ENCODE assay signal across 30 cellular contexts in genomic region chr1:65541161-65541560, GRCh38.
DNase-seq lines count a peak whose midpoint lies in the region; ATAC-seq, FAIRE-seq and TF ChIP-seq lines count a peak whose summit lies in the region.
"Had no signal": no experiment of that assay in that cellular context is flagged by ENCODE, and none has a peak within 500 bp of the region (broad histone marks: within the 10 kb centered on the region; RNA-seq: fewer than 3 reads in every experiment).

No MANE protein-coding gene starts in this region.

- H3K4me1 ChIP-seq in endothelial cell of umbilical vein (ENCODE audit: control insufficient read depth, extremely low read depth, insufficient read depth, low read length) (peaks cover 15% of the 10 kb centered on the region), Caco-2 (no peaks in the 10 kb centered on the region)
- H3K4me1 ChIP-seq: A549 had no signal

- POLR2A ChIA-PET in endothelial cell of umbilical vein (lab: Charles Lee), result no interaction called here
- POLR2A ChIA-PET in Caco-2 (lab: Charles Lee), result no interaction called here

- no peaks in the 10 kb centered on the region for H3K9me3 Mint-ChIP-seq in Caco-2 (ENCODE audit: unreplicated experiment)
- H3K9me3 Mint-ChIP-seq in activated T-cell treated with anti-CD3 and anti-CD28 coated beads, Interleukin-2, amount 50 U/mL, for 4 hours, result peaks cover 6% of the 10 kb centered on the region

- peak; percentile 36 for DNase-seq in HCEC 1CT
- peak; percentile 14 for DNase-seq in RKO (ENCODE audit: low spot score)
- DNase-seq in endothelial cell of umbilical vein (ENCODE audit: low read depth, low spot score), result no peak
- DNase-seq in renal cortical epithelial cell (ENCODE audit: low read depth), result peak; percentile 38
- DNase-seq in Caco-2, result no peak
- DNase-seq in activated T-cell treated with anti-CD3 and anti-CD28 coated beads, Interleukin-2, amount 50 U/mL, for 4 hours, result no peak
- DNase-seq: C1 segment of cervical spinal cord; CD4-positive, alpha-beta memory T cell; COR-L47; GF-D8; MV-4-11; NCI-H1105; NCI-H146; NCI-H1930; NCI-H2107; NCI-H524; NCI-H774; NK-92 treated with Interleukin-12 subunit alpha and Interleukin-12 subunit beta, amount 100 ng/mL, for 24 hours; PC-9; SHP77 treated with DMSO at 0.1 percent for 48 hours; SK-N-SH; SW 1271 had no signal

- intact Hi-C loops in endothelial cell of umbilical vein (cut with micrococcal nuclease) (no loop called here), Caco-2 (cut with micrococcal nuclease; ENCODE audit: unreplicated experiment) (no loop called here)

- CTCF ChIA-PET in endothelial cell of umbilical vein (lab: Charles Lee), result interaction anchor here (1.2 kb wide), 1 partner anchor 14 kb away, joined by 5 read pairs; no protein-coding TSS in a partner anchor
- CTCF ChIA-PET in Caco-2 (lab: Charles Lee), result no interaction called here

- TF ChIP-seq CTCF in endothelial cell of umbilical vein (IDR thresholded peaks at IDR 0.05; ENCODE audit: extremely low read depth in 1 of 2, insufficient read depth in 1 of 2, low read depth in 1 of 2, low read length in 2 of 2) (no peak), Caco-2 (IDR thresholded peaks at IDR 0.05; ENCODE audit: insufficient read depth in 1 of 2, low read depth in 1 of 2, low read length in 1 of 2, severe bottlenecking in 1 of 2, unreplicated experiment in 1 of 2) (no peak)

- no peak overlapping the region for H3K27ac Mint-ChIP-seq in Caco-2 (ENCODE audit: unreplicated experiment)
- H3K27ac Mint-ChIP-seq: CD4-positive, alpha-beta memory T cell; IgD-negative memory B cell had no signal

- BruUV-seq in endothelial cell of umbilical vein (replicated peaks; lab: Mats Ljungman, UMichigan), result no TSS peak
- BruUV-seq in Caco-2 (replicated peaks; lab: Mats Ljungman, UMichigan), result no TSS peak

- H3K4me3 Mint-ChIP-seq in Caco-2 (ENCODE audit: unreplicated experiment), result no peak overlapping the region
- H3K4me3 Mint-ChIP-seq in activated T-cell treated with anti-CD3 and anti-CD28 coated beads, Interleukin-2, amount 50 U/mL, for 4 hours, result no peak overlapping the region
- H3K4me3 Mint-ChIP-seq: CD4-positive, alpha-beta memory T cell; IgD-negative memory B cell had no signal

- FAIRE-seq in endothelial cell of umbilical vein (lab: Jason Lieb, UNC), result no peak
- FAIRE-seq: A549, GM12891, H1 had no signal

- no peak overlapping the region for H3K4me2 ChIP-seq in endothelial cell of umbilical vein (ENCODE audit: insufficient read depth, low read length)
- H3K4me2 ChIP-seq: A549, KMS-11, PC-9, SK-N-SH had no signal

- no peak for TF ChIP-seq POLR2A in endothelial cell of umbilical vein (IDR thresholded peaks at IDR 0.05; ENCODE audit: low read depth, low read length)

- no peaks in the 10 kb centered on the region for H3K36me3 Mint-ChIP-seq in Caco-2 (ENCODE audit: insufficient read depth, unreplicated experiment)
- H3K36me3 Mint-ChIP-seq in activated T-cell treated with anti-CD3 and anti-CD28 coated beads, Interleukin-2, amount 50 U/mL, for 4 hours (ENCODE audit: insufficient read depth), result no peaks in the 10 kb centered on the region
- H3K36me3 Mint-ChIP-seq: CD4-positive, alpha-beta memory T cell; IgD-negative memory B cell had no signal

- H3K4me3 ChIP-seq in endothelial cell of umbilical vein (replicated peaks in 1 of 3; ENCODE audit: insufficient read depth in 1 of 3, low read depth in 1 of 3, low read length in 3 of 3) (no peak overlapping the region), Caco-2 (ENCODE audit: low read depth, low read length) (no peak overlapping the region)
- H3K4me3 ChIP-seq: A549, PC-9 had no signal

- H2AFZ ChIP-seq in endothelial cell of umbilical vein (ENCODE audit: low read depth, low read length), result no peak overlapping the region
- H2AFZ ChIP-seq: PC-9 had no signal

- H3K27me3 Mint-ChIP-seq in Caco-2 (ENCODE audit: insufficient read depth, unreplicated experiment), result no peaks in the 10 kb centered on the region
- no peaks in the 10 kb centered on the region for H3K27me3 Mint-ChIP-seq in activated T-cell treated with anti-CD3 and anti-CD28 coated beads, Interleukin-2, amount 50 U/mL, for 4 hours (ENCODE audit: low read depth)
- H3K27me3 Mint-ChIP-seq: CD4-positive, alpha-beta memory T cell; IgD-negative memory B cell had no signal

- no peak overlapping the region for H3K9ac ChIP-seq in endothelial cell of umbilical vein (replicated peaks; ENCODE audit: extremely low read depth, insufficient read depth, low read length)
- H3K9ac ChIP-seq: KMS-11, SK-N-SH had no signal

- H3K9me1 ChIP-seq in endothelial cell of umbilical vein (replicated peaks; ENCODE audit: control insufficient read depth, extremely low read depth, insufficient read depth, low read length), result no peaks in the 10 kb centered on the region

- H3K36me3 ChIP-seq in endothelial cell of umbilical vein (ENCODE audit: control insufficient read depth in 2 of 2, extremely low read depth in 1 of 2, insufficient read depth in 2 of 2, low read length in 2 of 2), result no peaks in the 10 kb centered on the region
- H3K36me3 ChIP-seq in Caco-2 (ENCODE audit: control insufficient read depth, insufficient read depth, low read length), result no peaks in the 10 kb centered on the region

- dilution Hi-C loops in endothelial cell of umbilical vein (cut with MboI; ENCODE audit: extremely low pct_ligation_motif_present, low sequenced_read_pairs), result no loop called here

- peaks cover 12% of the 10 kb centered on the region for H3K4me1 Mint-ChIP-seq in Caco-2 (ENCODE audit: low read depth, unreplicated experiment)
- no peaks in the 10 kb centered on the region for H3K4me1 Mint-ChIP-seq in activated T-cell treated with anti-CD3 and anti-CD28 coated beads, Interleukin-2, amount 50 U/mL, for 4 hours (ENCODE audit: low read depth)
- H3K4me1 Mint-ChIP-seq: CD4-positive, alpha-beta memory T cell; IgD-negative memory B cell had no signal

- H3K27ac ChIP-seq in endothelial cell of umbilical vein (ENCODE audit: insufficient read depth, low read depth, low read length), result no peak overlapping the region
- H3K27ac ChIP-seq: A549, HL-60, KMS-11, PC-9, RWPE1 had no signal

- H3K9me3 ChIP-seq in endothelial cell of umbilical vein (replicated peaks; ENCODE audit: control insufficient read depth, insufficient read depth, low read length) (no peaks in the 10 kb centered on the region), Caco-2 (no peaks in the 10 kb centered on the region)
- H3K9me3 ChIP-seq: A549, SK-N-SH had no signal

- H3K79me2 ChIP-seq in endothelial cell of umbilical vein (ENCODE audit: control insufficient read depth, insufficient read depth, low read length), result no peaks in the 10 kb centered on the region

- no peak for ATAC-seq in activated T-cell treated with anti-CD3 and anti-CD28 coated beads, Interleukin-2, amount 50 U/mL, for 4 hours
- ATAC-seq in GM21447 (IDR thresholded peaks at IDR 0.05; ENCODE audit: unreplicated experiment), result no peak
- ATAC-seq: A549 had no signal

- H3K27me3 ChIP-seq in endothelial cell of umbilical vein (ENCODE audit: control insufficient read depth in 2 of 2, insufficient read depth in 2 of 2, low read length in 2 of 2) (no peaks in the 10 kb centered on the region), Caco-2 (replicated peaks; ENCODE audit: control insufficient read depth, insufficient read depth, low read length) (no peaks in the 10 kb centered on the region)

- no peaks in the 10 kb centered on the region for H4K20me1 ChIP-seq in endothelial cell of umbilical vein (replicated peaks; ENCODE audit: control insufficient read depth, extremely low read depth, insufficient read depth, low read length)

TF ChIP-seq in endothelial cell of umbilical vein, 7 proteins besides CTCF, POLR2A, EP300 and RAD21:
- TF ChIP-seq FOS (IDR thresholded peaks at IDR 0.05; ENCODE audit: borderline replicate concordance, insufficient read depth, low read length), result peak; percentile 7
- TF ChIP-seq EZH2 (IDR thresholded peaks at IDR 0.05; ENCODE audit: borderline replicate concordance, low read depth, low read length, severe bottlenecking), result no peak

Comparison
In these comparisons a context has a peak if more than half of its experiments do, and no peak if none do; other contexts are left out.
1. DNase-seq: peak in HCEC 1CT (single experiment), RKO (single experiment) and renal cortical epithelial cell (single experiment); none in endothelial cell of umbilical vein (single experiment), Caco-2 (0 of 2) and activated T-cell treated with anti-CD3 and anti-CD28 coated beads, Interleukin-2, amount 50 U/mL, for 4 hours (single experiment).